ENCODE assay signal across 8 cellular contexts in genomic region chr1:220787069-220787614, GRCh38. TPM values are rescaled to one million over a fixed set of nuclear protein-coding genes. Genes with fewer than 3 reads are reported as not detected.
DNase-seq lines count a peak whose midpoint lies in the region; ATAC-seq and TF ChIP-seq lines count a peak whose summit lies in the region.

No MANE protein-coding gene starts in this region.

- peak overlapping the region; percentile 82 for H3K14ac ChIP-seq in trophoblast cell (ENCODE audit: low read length)

- H2BK120ac ChIP-seq in trophoblast cell (ENCODE audit: insufficient read depth, low read length, poor library complexity), result peak overlapping the region; percentile 79

- no peaks in the 10 kb centered on the region for H3K9me3 Mint-ChIP-seq in activated naive CD4-positive, alpha-beta T cell treated with anti-CD3 and anti-CD28 coated beads for 36 hours
- peaks cover 0 to 4% (median 0%) of the 10 kb centered on the region in 5 donors for H3K9me3 Mint-ChIP-seq in CD8-positive, alpha-beta memory T cell

- no peak for TF ChIP-seq CTCF in cardiac muscle cell (IDR thresholded peaks at IDR 0.05; ENCODE audit: low read depth, low read length)

- peak overlapping the region; percentile 72 for H4K8ac ChIP-seq in trophoblast cell (ENCODE audit: low read depth, low read length)

- H2AK5ac ChIP-seq in trophoblast cell (ENCODE audit: low read length), result no peak overlapping the region

- no peak overlapping the region for H3K23ac ChIP-seq in trophoblast cell (ENCODE audit: low read length)

- no peak overlapping the region for H3K27ac Mint-ChIP-seq in activated naive CD4-positive, alpha-beta T cell treated with anti-CD3 and anti-CD28 coated beads for 36 hours
- H3K27ac Mint-ChIP-seq in CD8-positive, alpha-beta memory T cell, result no peak overlapping the region

- H4K91ac ChIP-seq in trophoblast cell (ENCODE audit: low read depth, low read length), result peak overlapping the region; percentile 85

- POLR2A ChIA-PET in CD8-positive, alpha-beta memory T cell (lab: Charles Lee), result no interaction called here

- peaks cover 46% of the 10 kb centered on the region for H3K27me3 Mint-ChIP-seq in activated naive CD4-positive, alpha-beta T cell treated with anti-CD3 and anti-CD28 coated beads for 36 hours (ENCODE audit: low read depth)
- peaks cover 21 to 53% of the 10 kb centered on the region in 2 donors for H3K27me3 Mint-ChIP-seq in CD8-positive, alpha-beta memory T cell

- H3K27me3 ChIP-seq in cardiac muscle cell, result no peaks in the 10 kb centered on the region
- no peaks in the 10 kb centered on the region for H3K27me3 ChIP-seq in trophoblast cell (ENCODE audit: insufficient read depth, low read length)
- H3K27me3 ChIP-seq in CD8-positive, alpha-beta memory T cell (ENCODE audit: insufficient read depth, low read length, poor library complexity, severe bottlenecking), result no peaks in the 10 kb centered on the region

- H4K12ac ChIP-seq in trophoblast cell (ENCODE audit: low read depth, low read length), result peak overlapping the region; percentile 63

- peak overlapping the region; percentile 66 for H3K4me3 ChIP-seq in cardiac muscle cell
- H3K4me3 ChIP-seq in trophoblast cell (ENCODE audit: low read depth, low read length), result peak overlapping the region; percentile 69
- no peak overlapping the region for H3K4me3 ChIP-seq in CD8-positive, alpha-beta memory T cell (ENCODE audit: low read length)

- H3K79me2 ChIP-seq in trophoblast cell (ENCODE audit: control insufficient read depth, insufficient read depth, low read length, poor library complexity), result no peaks in the 10 kb centered on the region

- peaks cover 23% of the 10 kb centered on the region for H3K79me1 ChIP-seq in trophoblast cell (ENCODE audit: low read length)

- no CpG with 5 or more reads among the region's 32 CpGs for WGBS in trophoblast cell (ENCODE audit: extremely low coverage, insufficient coverage, insufficient read length)

- H3K4me2 ChIP-seq in trophoblast cell (ENCODE audit: low read length), result peak overlapping the region; percentile 95

- peak overlapping the region; percentile 89 for H2AFZ ChIP-seq in trophoblast cell (ENCODE audit: insufficient read depth, low read length, poor library complexity)

- H3K9ac ChIP-seq in trophoblast cell (ENCODE audit: low read length), result peak overlapping the region; percentile 79

- peak overlapping the region; percentile 45 for H2BK12ac ChIP-seq in trophoblast cell (ENCODE audit: low read length)

- intact Hi-C loops in activated naive CD4-positive, alpha-beta T cell treated with anti-CD3 and anti-CD28 coated beads for 36 hours (cut with micrococcal nuclease), result no loop called here

- H3K4me1 ChIP-seq in cardiac muscle cell (ENCODE audit: low read depth), result peaks cover 19% of the 10 kb centered on the region
- H3K4me1 ChIP-seq in trophoblast cell (ENCODE audit: control insufficient read depth in 1 of 2, insufficient read depth in 2 of 2, low read length in 2 of 2), result peaks cover 16 to 26% of the 10 kb centered on the region in 2 experiments
- no peaks in the 10 kb centered on the region for H3K4me1 ChIP-seq in CD8-positive, alpha-beta memory T cell (ENCODE audit: insufficient read depth, low read length)

- H3K4ac ChIP-seq in trophoblast cell (ENCODE audit: low read depth, low read length), result peak overlapping the region; percentile 53

- no peak for DNase-seq in activated naive CD4-positive, alpha-beta T cell treated with anti-CD3 and anti-CD28 coated beads for 36 hours
- DNase-seq in activated naive CD4-positive, alpha-beta T cell treated with anti-CD3 and anti-CD28 coated beads, Interleukin-2, amount 50 U/mL, for 16 hours, result no peak
- DNase-seq in RKO (ENCODE audit: low spot score) (peak; percentile 11), cardiac muscle cell (ENCODE audit: low read depth in 1 of 2, low spot score in 1 of 2) (no peak), trophoblast cell (peak; percentile 84 to 88), DMS114 treated with DMSO at 0.1 percent for 48 hours (lab: John Stamatoyannopoulos, UW; ENCODE audit: unreplicated experiment) (no peak)
- no peak for DNase-seq in CD8-positive, alpha-beta memory T cell

- ATAC-seq in HG03469 (IDR thresholded peaks at IDR 0.05; ENCODE audit: unreplicated experiment), result peak; percentile 24

- H3K4me1 Mint-ChIP-seq in activated naive CD4-positive, alpha-beta T cell treated with anti-CD3 and anti-CD28 coated beads for 36 hours (ENCODE audit: low read depth), result no peaks in the 10 kb centered on the region
- no peaks in the 10 kb centered on the region for H3K4me1 Mint-ChIP-seq in CD8-positive, alpha-beta memory T cell

- no peaks in the 10 kb centered on the region for H3K36me3 Mint-ChIP-seq in activated naive CD4-positive, alpha-beta T cell treated with anti-CD3 and anti-CD28 coated beads for 36 hours (ENCODE audit: low read depth)
- H3K36me3 Mint-ChIP-seq in CD8-positive, alpha-beta memory T cell, result no peaks in the 10 kb centered on the region

- peak overlapping the region; percentile 78 for H3K18ac ChIP-seq in trophoblast cell (ENCODE audit: low read length)

- H3K36me3 ChIP-seq in cardiac muscle cell (peaks cover 19% of the 10 kb centered on the region), trophoblast cell (ENCODE audit: control insufficient read depth in 1 of 2, insufficient read depth in 2 of 2, low read length in 2 of 2) (peaks cover 2 to 4% of the 10 kb centered on the region in 2 experiments)
- no peaks in the 10 kb centered on the region for H3K36me3 ChIP-seq in CD8-positive, alpha-beta memory T cell (ENCODE audit: insufficient read depth, low read length)

- H2BK5ac ChIP-seq in trophoblast cell (ENCODE audit: low read depth, low read length, poor library complexity), result peak overlapping the region; percentile 81

- H3K9me3 ChIP-seq in cardiac muscle cell (ENCODE audit: low read depth) (no peaks in the 10 kb centered on the region), trophoblast cell (ENCODE audit: insufficient read depth, low read depth, low read length) (no peaks in the 10 kb centered on the region)
- no peaks in the 10 kb centered on the region for H3K9me3 ChIP-seq in CD8-positive, alpha-beta memory T cell (ENCODE audit: low read length)

- H3K4me3 Mint-ChIP-seq in activated naive CD4-positive, alpha-beta T cell treated with anti-CD3 and anti-CD28 coated beads for 36 hours, result peak overlapping the region; percentile 49
- H3K4me3 Mint-ChIP-seq in CD8-positive, alpha-beta memory T cell, result peak overlapping the region in 1 of 7 donors; percentile 27

- peak overlapping the region; percentile 66 for H3K27ac ChIP-seq in cardiac muscle cell
- H3K27ac ChIP-seq in trophoblast cell (ENCODE audit: low read depth, low read length), result peak overlapping the region; percentile 95
- no peak overlapping the region for H3K27ac ChIP-seq in CD8-positive, alpha-beta memory T cell (ENCODE audit: low read depth, low read length)

- CTCF ChIA-PET in activated naive CD4-positive, alpha-beta T cell treated with anti-CD3 and anti-CD28 coated beads for 36 hours (lab: Charles Lee), result interaction anchor here (1.1 to 2.1 kb wide), 4 partner anchors 8 to 13 kb away, joined by 3 to 9 read pairs (median 4); no protein-coding TSS in a partner anchor
- CTCF ChIA-PET in CD8-positive, alpha-beta memory T cell (lab: Charles Lee), result no interaction called here

RNA-seq across cellular contexts. Expression of gene MTARC1, which starts 0.4 kb away (rescaled TPM):
- not detected for total RNA-seq in activated naive CD4-positive, alpha-beta T cell treated with anti-CD3 and anti-CD28 coated beads for 36 hours
- 4.5 and 5.5 TPM in 2 replicates for total RNA-seq in cardiac muscle cell
- 15.8 and 16.3 TPM in 2 replicates for polyA plus RNA-seq in cardiac muscle cell
- 25.0 and 26.3 TPM in 2 replicates for polyA plus RNA-seq in trophoblast cell (2013)
- not detected for total RNA-seq in CD8-positive, alpha-beta memory T cell
- not detected for polyA plus RNA-seq in CD8-positive, alpha-beta memory T cell

RNA-seq across cellular contexts. Expression of gene MTARC2, which starts 39.0 kb away (rescaled TPM):
- total RNA-seq in activated naive CD4-positive, alpha-beta T cell treated with anti-CD3 and anti-CD28 coated beads for 36 hours, result not detected
- total RNA-seq in cardiac muscle cell, result 36.4 and 38.1 TPM in 2 replicates
- 54.5 and 58.2 TPM in 2 replicates for polyA plus RNA-seq in cardiac muscle cell
- polyA plus RNA-seq in trophoblast cell (2013), result 5.5 and 5.6 TPM in 2 replicates
- total RNA-seq in CD8-positive, alpha-beta memory T cell, result not detected
- polyA plus RNA-seq in CD8-positive, alpha-beta memory T cell, result not detected

Comparison
In these comparisons a context has a peak if more than half of its experiments do, and no peak if none do; other contexts are left out.
1. DNase-seq: peak in RKO (single experiment) and trophoblast cell (2 of 2); none in activated naive CD4-positive, alpha-beta T cell treated with anti-CD3 and anti-CD28 coated beads for 36 hours (single experiment), activated naive CD4-positive, alpha-beta T cell treated with anti-CD3 and anti-CD28 coated beads, Interleukin-2, amount 50 U/mL, for 16 hours (single experiment), cardiac muscle cell (0 of 2), CD8-positive, alpha-beta memory T cell (0 of 5) and DMS114 treated with DMSO at 0.1 percent for 48 hours (single experiment).
2. RNA of gene MTARC2, which starts 39.0 kb away (total RNA-seq): 36.4 to 38.1 TPM in cardiac muscle cell; not detected in activated naive CD4-positive, alpha-beta T cell treated with anti-CD3 and anti-CD28 coated beads for 36 hours and not detected in CD8-positive, alpha-beta memory T cell; every median in the first group is over 10 times any median in the second.